In genomic region chrX:134004038-134004437, GRCh38 we compare ENCODE assay signal across 1 cellular context.
TF ChIP-seq lines count a peak whose summit lies in the region.

No MANE protein-coding gene starts in this region.

TF ChIP-seq in IMR-90, 13 proteins besides CTCF, POLR2A, EP300 and RAD21:
- no peak for TF ChIP-seq RFX5 (IDR thresholded peaks at IDR 0.05; ENCODE audit: low read depth, low read length)
- no peak for TF ChIP-seq CHD1 (IDR thresholded peaks at IDR 0.05; ENCODE audit: low read depth, low read length)
- no peak for TF ChIP-seq MAZ (IDR thresholded peaks at IDR 0.05; ENCODE audit: borderline replicate concordance, low read depth, low read length)
- TF ChIP-seq CEBPB (IDR thresholded peaks at IDR 0.05; ENCODE audit: low read depth, low read length): no peak
- TF ChIP-seq USF2 (IDR thresholded peaks at IDR 0.05; ENCODE audit: low read depth, low read length): no peak
- no peak for TF ChIP-seq NFE2L2 (IDR thresholded peaks at IDR 0.05; ENCODE audit: low read depth, low read length)
- TF ChIP-seq MAFK (IDR thresholded peaks at IDR 0.05; ENCODE audit: low read depth, low read length): no peak
- TF ChIP-seq SMC3 (IDR thresholded peaks at IDR 0.05; ENCODE audit: low read depth, low read length): no peak
- no peak for TF ChIP-seq BHLHE40 (IDR thresholded peaks at IDR 0.05; ENCODE audit: low read depth, low read length)
- TF ChIP-seq MXI1 (IDR thresholded peaks at IDR 0.05; ENCODE audit: borderline replicate concordance, low read depth, low read length): no peak
- no peak for TF ChIP-seq RCOR1 (IDR thresholded peaks at IDR 0.05; ENCODE audit: insufficient replicate concordance, low read length)
- no peak for TF ChIP-seq FOS (IDR thresholded peaks at IDR 0.05; ENCODE audit: low read depth, low read length)
